8 cellular contexts compared by ENCODE assay signal in the genomic region with DNA sequence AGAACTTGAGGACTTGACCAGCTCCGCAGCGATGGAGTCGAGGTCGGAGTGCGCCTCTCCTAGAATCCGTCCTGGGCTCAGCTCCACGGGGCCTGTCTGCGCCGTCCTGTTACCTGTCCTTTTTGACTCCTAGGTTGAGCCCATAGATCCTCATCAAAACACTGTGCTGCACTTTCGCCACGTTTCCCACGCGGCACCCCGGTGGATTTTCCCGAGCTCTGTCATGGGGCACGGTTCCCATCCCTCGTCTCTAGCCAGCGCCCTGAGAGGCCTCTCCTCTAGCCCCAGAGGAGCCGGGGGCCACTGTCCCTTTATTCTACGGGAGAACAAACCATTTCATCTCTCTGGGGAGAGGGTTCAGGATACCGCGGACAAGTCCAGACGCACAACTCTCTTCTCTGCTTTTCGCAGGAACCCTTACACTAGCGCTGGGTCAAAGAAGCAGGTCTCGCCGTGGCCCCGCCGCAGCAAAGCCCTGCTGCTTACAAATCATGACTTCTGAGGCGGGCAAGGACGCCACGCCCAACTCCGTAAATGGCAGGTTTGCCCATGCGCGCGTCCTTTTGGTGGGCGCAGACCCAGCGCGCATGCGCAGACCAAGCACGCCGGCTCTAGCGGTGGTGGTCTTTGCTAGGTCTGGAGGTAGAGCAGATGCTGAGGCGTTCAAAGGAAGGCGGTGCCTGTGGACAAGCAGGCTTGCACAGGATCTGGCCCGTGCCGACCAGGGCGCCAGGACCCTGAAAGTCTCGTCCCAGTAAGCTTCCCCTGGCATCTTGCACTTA. TPM values are rescaled to one million over a fixed set of nuclear protein-coding genes. Genes with fewer than 3 reads are reported as not detected.
DNase-seq lines count a peak whose midpoint lies in the region; ATAC-seq and TF ChIP-seq lines count a peak whose summit lies in the region.

No MANE protein-coding gene starts in this region.

- peak overlapping the region; percentile 69 to 72 for H3K4me3 ChIP-seq in duodenal mucosa (ENCODE audit: low read depth in 1 of 2, low read length in 2 of 2)
- H3K4me3 ChIP-seq in mucosa of descending colon, result no peak overlapping the region

- H3K36me3 ChIP-seq in duodenal mucosa (ENCODE audit: control insufficient read depth in 1 of 2, insufficient read depth in 2 of 2, low read length in 2 of 2) (no peaks in the 10 kb centered on the region), mucosa of descending colon (ENCODE audit: low read depth) (no peaks in the 10 kb centered on the region)

- H3K4me1 ChIP-seq in duodenal mucosa (ENCODE audit: control insufficient read depth in 1 of 2, insufficient read depth in 2 of 2, low read length in 2 of 2), result peaks cover 0 to 3% of the 10 kb centered on the region in 2 donors
- H3K4me1 ChIP-seq in mucosa of descending colon (ENCODE audit: low read depth), result no peaks in the 10 kb centered on the region

- H3K9me3 ChIP-seq in duodenal mucosa (ENCODE audit: control insufficient read depth in 1 of 2, low read length in 2 of 2), result no peaks in the 10 kb centered on the region
- H3K9me3 ChIP-seq in mucosa of descending colon, result no peaks in the 10 kb centered on the region

- DNase-seq in NCI-H2227 treated with DMSO at 0.1 percent for 48 hours (lab: John Stamatoyannopoulos, UW) (peak; percentile 98), mucosa of descending colon (peak; percentile 59 to 74 (median 61)), GF-D8 (lab: John Stamatoyannopoulos, UW) (no peak)
- DNase-seq in activated CD4-positive, alpha-beta T cell treated with anti-CD3 and anti-CD28 coated beads, Interleukin-2, amount 50 U/mL, for 4 hours, result peak; percentile 47 to 49
- DNase-seq in stimulated activated CD8-positive, alpha-beta memory T cell treated with anti-CD3 and anti-CD28 coated beads, Interleukin-7, amount 100 ng/mL, for 24 hours (ENCODE audit: low read depth), result peak; percentile 51

- no peak for TF ChIP-seq CTCF in mucosa of descending colon (IDR thresholded peaks at IDR 0.05)

- H3K9ac ChIP-seq in duodenal mucosa (ENCODE audit: low read depth in 1 of 2, low read length in 2 of 2), result peak overlapping the region; percentile 16 to 47

- ATAC-seq in GM18502 (IDR thresholded peaks at IDR 0.05; ENCODE audit: poor library complexity, unreplicated experiment), result peak; percentile 97
- ATAC-seq in HG02840 (IDR thresholded peaks at IDR 0.05; ENCODE audit: low FRiP score, unreplicated experiment), result peak; percentile 98
- peak; percentile 75 for ATAC-seq in mucosa of descending colon

- intact Hi-C loops in mucosa of descending colon (cut with DNase I, micrococcal nuclease), result no loop called here

- H3K27me3 ChIP-seq in duodenal mucosa (ENCODE audit: control insufficient read depth in 1 of 2, insufficient read depth in 2 of 2, low read length in 2 of 2), result no peaks in the 10 kb centered on the region

- no peak overlapping the region for H3K27ac ChIP-seq in duodenal mucosa (ENCODE audit: low read depth, low read length)

RNA-seq across cellular contexts. Expression of a gene that starts 10.3 kb away (rescaled TPM):
- total RNA-seq in mucosa of descending colon, result 1 to 10 TPM in 1 of 3 donors, not detected in 2; 1.9 TPM

RNA-seq across cellular contexts. Expression of a gene that starts 30.3 kb away (rescaled TPM):
- total RNA-seq in mucosa of descending colon, result 10 to 100 TPM; 23.3 to 26.0 (median 23.4) TPM
